In the genomic region with DNA sequence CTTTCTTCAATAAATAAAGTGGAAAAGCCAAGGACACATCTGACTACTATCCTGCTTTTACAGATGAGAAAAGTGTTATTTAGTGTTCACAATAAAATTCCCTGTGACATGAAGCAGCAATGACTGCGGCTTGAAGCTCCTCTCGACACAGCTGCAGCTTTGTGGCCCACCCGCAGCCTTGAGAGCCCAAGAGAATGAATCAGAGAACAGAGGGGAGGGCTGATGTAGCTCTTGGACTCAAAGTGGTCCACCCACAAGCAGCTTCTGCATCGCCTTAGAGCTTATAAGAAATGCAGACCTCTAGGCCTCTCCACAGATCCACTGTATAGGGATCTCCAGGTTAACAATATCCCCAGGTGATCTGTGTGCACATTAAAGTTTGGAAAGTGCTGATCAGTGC, we compare ENCODE assay signal across 23 cellular contexts.
"Had no signal": no experiment of that assay in that cellular context is flagged by ENCODE, and none has a peak within 500 bp of the region (broad histone marks: within the 10 kb centered on the region; RNA-seq: fewer than 3 reads in every experiment).

No MANE protein-coding gene starts in this region.

- DNase-seq: activated CD4-positive, alpha-beta memory T cell treated with anti-CD3 and anti-CD28 coated beads for 36 hours; activated CD4-positive, alpha-beta T cell treated with anti-CD3 and anti-CD28 coated beads, Interleukin-2, amount 10 ng/mL, durations not matched to agents 7 days and 5 days; activated CD4-positive, CD25-positive, alpha-beta regulatory T cell; activated CD8-positive, alpha-beta memory T cell treated with anti-CD3 and anti-CD28 coated beads for 24 hours; activated effector memory CD4-positive, alpha-beta T cell treated with anti-CD3 and anti-CD28 coated beads, Interleukin-2, amount 50 U/mL, for 16 hours; activated naive CD4-positive, alpha-beta T cell treated with anti-CD3 and anti-CD28 coated beads for 36 hours; activated T-cell treated with anti-CD3 and anti-CD28 coated beads, Interleukin-2, amount 50 U/mL, for 4 hours; amygdala; caudate nucleus; MG63; MV-4-11; NCI-H1092 treated with DMSO at 0.1 percent for 48 hours; NCI-H1417 treated with DMSO at 0.1 percent for 48 hours; NCI-H1694; NCI-H2029 treated with DMSO at 0.1 percent for 48 hours; NCI-H510A treated with DMSO at 0.1 percent for 48 hours; NCI-H69; PC-3; SHP77 had no signal

- H3K27me3 Mint-ChIP-seq: activated CD4-positive, alpha-beta memory T cell treated with anti-CD3 and anti-CD28 coated beads for 36 hours; activated CD4-positive, alpha-beta T cell treated with anti-CD3 and anti-CD28 coated beads, Interleukin-2, amount 10 ng/mL, durations not matched to agents 7 days and 5 days; activated naive CD8-positive, alpha-beta T cell had no signal

- H3K36me3 ChIP-seq: MG63 had no signal

- ATAC-seq: activated T-cell treated with anti-CD3 and anti-CD28 coated beads, Interleukin-2, amount 50 U/mL, for 4 hours; PC-3 had no signal

- H3K4me2 ChIP-seq: KMS-11 had no signal

- H3K27me3 ChIP-seq: MG63 had no signal

- H3K36me3 Mint-ChIP-seq: activated CD4-positive, alpha-beta memory T cell treated with anti-CD3 and anti-CD28 coated beads for 36 hours had no signal

- H3K9me3 ChIP-seq: MG63 had no signal

- FAIRE-seq: RCC 7860 had no signal

- H3K4me3 Mint-ChIP-seq: activated CD4-positive, alpha-beta memory T cell treated with anti-CD3 and anti-CD28 coated beads for 36 hours; activated CD4-positive, alpha-beta T cell treated with anti-CD3 and anti-CD28 coated beads, Interleukin-2, amount 10 ng/mL, durations not matched to agents 7 days and 5 days; activated naive CD4-positive, alpha-beta T cell treated with anti-CD3 and anti-CD28 coated beads for 36 hours; activated naive CD8-positive, alpha-beta T cell; activated T-cell treated with anti-CD3 and anti-CD28 coated beads, Interleukin-2, amount 50 U/mL, for 4 hours; T-helper 1 cell treated with Interleukin-12 subunit alpha and Interleukin-12 subunit beta and Interleukin-4 antibody, amounts not matched to agents 30 μg/mL and 1 μg/mL, for 36 hours had no signal

- H3K9ac ChIP-seq: KMS-11 had no signal

- H3K9me3 Mint-ChIP-seq: activated CD4-positive, alpha-beta memory T cell treated with anti-CD3 and anti-CD28 coated beads for 36 hours; activated naive CD4-positive, alpha-beta T cell treated with anti-CD3 and anti-CD28 coated beads for 36 hours; activated T-cell treated with anti-CD3 and anti-CD28 coated beads, Interleukin-2, amount 50 U/mL, for 4 hours; T-helper 1 cell treated with Interleukin-12 subunit alpha and Interleukin-12 subunit beta and Interleukin-4 antibody, amounts not matched to agents 30 μg/mL and 1 μg/mL, for 36 hours had no signal

- H3K4me3 ChIP-seq: MG63 had no signal

- H3K27ac ChIP-seq: KMS-11 had no signal

- H3K27ac Mint-ChIP-seq: activated CD4-positive, alpha-beta memory T cell treated with anti-CD3 and anti-CD28 coated beads for 36 hours; activated CD4-positive, alpha-beta T cell treated with anti-CD3 and anti-CD28 coated beads, Interleukin-2, amount 10 ng/mL, durations not matched to agents 7 days and 5 days; activated naive CD4-positive, alpha-beta T cell treated with anti-CD3 and anti-CD28 coated beads for 36 hours; activated naive CD8-positive, alpha-beta T cell; T-helper 1 cell treated with Interleukin-12 subunit alpha and Interleukin-12 subunit beta and Interleukin-4 antibody, amounts not matched to agents 30 μg/mL and 1 μg/mL, for 36 hours had no signal
